ENCODE assay signal across 9 cellular contexts in genomic region chr11:71420455-71421241, GRCh38. TPM values are rescaled to one million over a fixed set of nuclear protein-coding genes. Genes with fewer than 3 reads are reported as not detected.
A peak's percentile ranks its signal among the peaks of the same experiment; 100 is the strongest.
DNase-seq lines count a peak whose midpoint lies in the region; ATAC-seq lines count a peak whose summit lies in the region.
"Had no signal": no experiment of that assay in that cellular context is flagged by ENCODE, and none has a peak within 500 bp of the region (broad histone marks: within the 10 kb centered on the region; RNA-seq: fewer than 3 reads in every experiment).

No MANE protein-coding gene starts in this region.

- H3K27ac Mint-ChIP-seq in activated CD4-positive, alpha-beta T cell treated with anti-CD3 and anti-CD28 coated beads for 36 hours: no peak overlapping the region
- H3K27ac Mint-ChIP-seq in stimulated activated naive B cell treated with anti-CD40 and anti-IgM and Interleukin-4, amounts not matched to agents 10 μg/mL and 1 μg/mL and 100 μg/mL, for 72 hours: no peak overlapping the region
- H3K27ac Mint-ChIP-seq: activated naive CD4-positive, alpha-beta T cell treated with anti-CD3 and anti-CD28 coated beads, Interleukin-2, amount 50 U/mL, for 72 hours had no signal

- CTCF ChIA-PET in activated CD4-positive, alpha-beta T cell treated with anti-CD3 and anti-CD28 coated beads for 36 hours (lab: Charles Lee): interaction anchor here (0.6 to 1.3 kb wide), 2 partner anchors 9 to 37 kb away, joined by 3 read pairs; no protein-coding TSS in a partner anchor

- peak; percentile 51 for DNase-seq in activated CD4-positive, alpha-beta T cell treated with anti-CD3 and anti-CD28 coated beads for 36 hours
- no peak for DNase-seq in activated CD4-positive, alpha-beta T cell treated with anti-CD3 and anti-CD28 coated beads for 4 hours
- peak; percentile 6 for DNase-seq in LoVo (ENCODE audit: low spot score)
- DNase-seq in SK-N-MC (ENCODE audit: low read depth, low spot score): peak; percentile 40
- DNase-seq in globus pallidus (ENCODE audit: low spot score): peak; percentile 56
- peak; percentile 52 for DNase-seq in putamen (ENCODE audit: low spot score)
- DNase-seq in stimulated activated naive B cell treated with anti-CD40 and anti-IgM and Interleukin-4, amounts not matched to agents 10 μg/mL and 1 μg/mL and 100 μg/mL, for 72 hours: no peak

- ATAC-seq in activated CD4-positive, alpha-beta T cell treated with anti-CD3 and anti-CD28 coated beads for 36 hours: no peak
- ATAC-seq in HG03135 (IDR thresholded peaks at IDR 0.05; ENCODE audit: unreplicated experiment): no peak
- no peak for ATAC-seq in stimulated activated naive B cell treated with anti-CD40 and anti-IgM and Interleukin-4, amounts not matched to agents 10 μg/mL and 1 μg/mL and 100 μg/mL, for 72 hours (replicated peaks)

- intact Hi-C loops in activated CD4-positive, alpha-beta T cell treated with anti-CD3 and anti-CD28 coated beads for 36 hours (cut with DNase I, micrococcal nuclease): loop anchor here in 1 of 2 experiments (1.0 kb wide), 1 partner anchor 605 kb away; no protein-coding TSS in a partner anchor

- H3K36me3 ChIP-seq in SK-N-MC (ENCODE audit: insufficient read depth, low read length): no peaks in the 10 kb centered on the region

- no peaks in the 10 kb centered on the region for H3K9me3 Mint-ChIP-seq in activated CD4-positive, alpha-beta T cell treated with anti-CD3 and anti-CD28 coated beads for 36 hours (ENCODE audit: low read depth)
- peaks cover 0 to 1% of the 10 kb centered on the region in 2 donors for H3K9me3 Mint-ChIP-seq in stimulated activated naive B cell treated with anti-CD40 and anti-IgM and Interleukin-4, amounts not matched to agents 10 μg/mL and 1 μg/mL and 100 μg/mL, for 72 hours
- H3K9me3 Mint-ChIP-seq: activated naive CD4-positive, alpha-beta T cell treated with anti-CD3 and anti-CD28 coated beads, Interleukin-2, amount 50 U/mL, for 72 hours had no signal

- no peak overlapping the region for H3K4me3 Mint-ChIP-seq in activated CD4-positive, alpha-beta T cell treated with anti-CD3 and anti-CD28 coated beads for 36 hours
- H3K4me3 Mint-ChIP-seq in stimulated activated naive B cell treated with anti-CD40 and anti-IgM and Interleukin-4, amounts not matched to agents 10 μg/mL and 1 μg/mL and 100 μg/mL, for 72 hours: no peak overlapping the region

- H3K9me3 ChIP-seq in SK-N-MC (ENCODE audit: low read depth, low read length): no peaks in the 10 kb centered on the region

- no peak overlapping the region for H3K27ac ChIP-seq in SK-N-MC

- peaks cover 1% of the 10 kb centered on the region for H3K4me1 Mint-ChIP-seq in activated CD4-positive, alpha-beta T cell treated with anti-CD3 and anti-CD28 coated beads for 36 hours
- H3K4me1 Mint-ChIP-seq in stimulated activated naive B cell treated with anti-CD40 and anti-IgM and Interleukin-4, amounts not matched to agents 10 μg/mL and 1 μg/mL and 100 μg/mL, for 72 hours: peaks cover 31 to 62% of the 10 kb centered on the region in 2 donors

- H3K4me3 ChIP-seq in SK-N-MC: no peak overlapping the region

- no peaks in the 10 kb centered on the region for H3K36me3 Mint-ChIP-seq in activated CD4-positive, alpha-beta T cell treated with anti-CD3 and anti-CD28 coated beads for 36 hours (ENCODE audit: low read depth)
- no peaks in the 10 kb centered on the region for H3K36me3 Mint-ChIP-seq in stimulated activated naive B cell treated with anti-CD40 and anti-IgM and Interleukin-4, amounts not matched to agents 10 μg/mL and 1 μg/mL and 100 μg/mL, for 72 hours
- H3K36me3 Mint-ChIP-seq: activated naive CD4-positive, alpha-beta T cell treated with anti-CD3 and anti-CD28 coated beads, Interleukin-2, amount 50 U/mL, for 72 hours had no signal

- H3K9ac ChIP-seq in SK-N-MC (ENCODE audit: insufficient read length): no peak overlapping the region

- POLR2A ChIA-PET in activated CD4-positive, alpha-beta T cell treated with anti-CD3 and anti-CD28 coated beads for 36 hours (lab: Charles Lee): no interaction called here

- H3K27me3 Mint-ChIP-seq in activated CD4-positive, alpha-beta T cell treated with anti-CD3 and anti-CD28 coated beads for 36 hours: no peaks in the 10 kb centered on the region
- H3K27me3 Mint-ChIP-seq in stimulated activated naive B cell treated with anti-CD40 and anti-IgM and Interleukin-4, amounts not matched to agents 10 μg/mL and 1 μg/mL and 100 μg/mL, for 72 hours: peaks cover 0 to 6% of the 10 kb centered on the region in 2 donors

RNA-seq across cellular contexts. Expression of gene DHCR7, which starts 27.5 kb away (rescaled TPM):
- 10 to 100 TPM; 57.3 to 64.0 TPM for total RNA-seq in activated CD4-positive, alpha-beta T cell treated with anti-CD3 and anti-CD28 coated beads for 36 hours

RNA-seq across cellular contexts. Expression of gene NADSYN1, which starts 32.4 kb away (rescaled TPM):
- 10 to 100 TPM; 79.4 to 88.8 TPM for total RNA-seq in activated CD4-positive, alpha-beta T cell treated with anti-CD3 and anti-CD28 coated beads for 36 hours

Comparison
In these comparisons a context has a peak if more than half of its experiments do, and no peak if none do; other contexts are left out.
1. DNase-seq: peak in activated CD4-positive, alpha-beta T cell treated with anti-CD3 and anti-CD28 coated beads for 36 hours (single experiment), LoVo (single experiment), SK-N-MC (single experiment), globus pallidus (single experiment) and putamen (single experiment); none in activated CD4-positive, alpha-beta T cell treated with anti-CD3 and anti-CD28 coated beads for 4 hours (0 of 2) and stimulated activated naive B cell treated with anti-CD40 and anti-IgM and Interleukin-4, amounts not matched to agents 10 μg/mL and 1 μg/mL and 100 μg/mL, for 72 hours (single experiment).